ENCODE assay signal across 8 cellular contexts in the genomic region with DNA sequence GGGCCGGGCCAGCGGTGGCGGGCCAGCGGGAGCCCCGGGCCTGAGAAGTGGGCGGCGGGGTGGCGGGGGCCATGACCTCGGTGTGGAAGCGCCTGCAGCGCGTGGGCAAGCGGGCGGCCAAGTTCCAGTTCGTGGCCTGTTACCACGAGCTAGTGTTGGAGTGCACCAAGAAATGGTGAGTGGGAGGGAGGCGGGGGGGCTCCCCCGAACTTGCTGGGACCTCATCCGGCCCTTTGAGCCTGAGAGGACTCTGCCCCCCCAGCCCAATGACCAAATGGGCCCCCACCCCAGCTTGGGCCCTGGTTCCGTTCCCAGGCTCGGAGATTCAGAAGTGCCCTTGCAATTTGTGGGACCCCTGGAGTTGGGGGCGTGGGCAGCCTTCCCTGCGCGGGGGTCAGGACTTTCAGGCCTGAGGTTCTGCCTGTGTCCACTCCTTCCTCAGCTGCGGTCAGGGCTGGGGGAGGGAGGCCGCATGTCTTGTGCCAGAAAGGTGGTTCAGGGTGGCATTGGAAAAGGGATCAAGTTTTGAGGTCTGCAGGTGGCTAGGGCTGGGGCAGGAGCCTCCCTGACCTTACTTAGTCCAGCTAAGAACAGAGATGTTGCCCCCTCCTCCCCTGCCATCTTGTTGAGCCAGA. TPM values are rescaled to one million over a fixed set of nuclear protein-coding genes. Genes with fewer than 3 reads are reported as not detected.
DNase-seq lines count a peak whose midpoint lies in the region; ATAC-seq, FAIRE-seq and TF ChIP-seq lines count a peak whose summit lies in the region.

No MANE protein-coding gene starts in this region.

- H3K4me1 ChIP-seq in PC-3 (ENCODE audit: insufficient read depth, low read length) (peaks cover 51% of the 10 kb centered on the region), H1 (replicated peaks in 1 of 4; ENCODE audit: control insufficient read depth in 3 of 4, insufficient read depth in 4 of 4, low read length in 3 of 4) (peaks cover 9 to 27% (median 18%) of the 10 kb centered on the region in 4 experiments; a peak in 6 of 7 replicates), neutrophil (ENCODE audit: control insufficient read depth in 1 of 2, insufficient read depth in 1 of 2, low read depth in 1 of 2, low read length in 1 of 2) (peaks cover 68 to 71% of the 10 kb centered on the region in 2 experiments)

- TF ChIP-seq CTCF in CD4-positive, alpha-beta T cell (IDR thresholded peaks at IDR 0.05), result no peak
- no peak for TF ChIP-seq CTCF in PC-3 (conservative IDR thresholded peaks at IDR 0.05; ENCODE audit: low read depth, low read length)
- TF ChIP-seq CTCF in H1 (IDR thresholded peaks at IDR 0.05; ENCODE audit: control extremely low read depth in 1 of 3, insufficient read depth in 1 of 3, low read depth in 1 of 3, low read length in 3 of 3), result no peak
- TF ChIP-seq CTCF in neutrophil (IDR thresholded peaks at IDR 0.05), result no peak

- no peaks in the 10 kb centered on the region for H3K9me3 ChIP-seq in CD4-positive, alpha-beta T cell (ENCODE audit: control insufficient read depth, low read length)
- H3K9me3 ChIP-seq in PC-3 (ENCODE audit: low read length) (no peaks in the 10 kb centered on the region), H1 (ENCODE audit: insufficient read depth in 2 of 2, low read depth in 1 of 2, low read length in 1 of 2) (no peaks in the 10 kb centered on the region), neutrophil (no peaks in the 10 kb centered on the region)

- no peaks in the 10 kb centered on the region; the same call in 1 of the 2 replicates for H3K36me3 ChIP-seq in PC-3 (ENCODE audit: low read depth, low read length)
- H3K36me3 ChIP-seq in H1 (ENCODE audit: control insufficient read depth in 2 of 4, insufficient read depth in 4 of 4, low read length in 3 of 4), result no peaks in the 10 kb centered on the region
- peaks cover 44% of the 10 kb centered on the region for H3K36me3 ChIP-seq in neutrophil

- no peak for DNase-seq in CD4-positive, alpha-beta T cell
- DNase-seq in PC-3, result no peak
- no peak for DNase-seq in H1 (ENCODE audit: low read depth in 1 of 2, low spot score in 2 of 2)
- DNase-seq in NCI-H510A treated with DMSO at 0.1 percent for 48 hours (lab: John Stamatoyannopoulos, UW), result no peak
- DNase-seq in superior temporal gyrus (ENCODE audit: extremely low spot score), result no peak

- no peak overlapping the region; the same call in 1 of the 2 replicates for H2AK5ac ChIP-seq in H1 (ENCODE audit: low read depth, low read length)

- H3K4me2 ChIP-seq in PC-3 (ENCODE audit: low read length) (peak overlapping the region; percentile 91), H1 (ENCODE audit: insufficient read depth in 1 of 2, low read depth in 2 of 2, low read length in 2 of 2) (peak overlapping the region; percentile 64 to 72)

- H3K27ac Mint-ChIP-seq in CD4-positive, alpha-beta T cell, result peak overlapping the region; percentile 37

- peaks cover 35% of the 10 kb centered on the region for H3K79me2 ChIP-seq in PC-3 (ENCODE audit: low read length)
- H3K79me2 ChIP-seq in H1 (ENCODE audit: control insufficient read depth in 1 of 2, insufficient read depth in 2 of 2, low read length in 2 of 2), result peaks cover 0 to under 1% of the 10 kb centered on the region in 2 experiments; a peak in 1 of 4 replicates

- 38% methylated on average over 13 of the region's 26 CpGs; no CpG with 5 or more reads in 1 of the 2 experiments for WGBS in H1 (ENCODE audit: extremely low coverage in 1 of 2, insufficient coverage in 1 of 2, insufficient read length in 1 of 2, insufficient replicate concordance in 2 of 2, low coverage in 1 of 2, low lambda C conversion rate in 2 of 2, missing lambda C conversion rate in 1 of 2), 2 experiments

- no peak overlapping the region for H2BK15ac ChIP-seq in H1 (ENCODE audit: low read length)

- H3F3A ChIP-seq in PC-3 (ENCODE audit: low read length, unreplicated experiment), result peaks cover 4% of the 10 kb centered on the region

- peak overlapping the region; percentile 15 for H4K5ac ChIP-seq in H1 (ENCODE audit: insufficient read length, low read depth, low read length)

- no peak overlapping the region for H3K4ac ChIP-seq in H1 (replicated peaks; ENCODE audit: insufficient read length, low read depth, low read length)

- CTCF ChIA-PET in CD4-positive, alpha-beta T cell (lab: Charles Lee), result interaction anchor here (1.3 to 4.1 kb wide), 4 partner anchors 12 to 36 kb away, joined by 6 to 31 read pairs (median 20); no protein-coding TSS in a partner anchor
- CTCF ChIA-PET in PC-3 (lab: Charles Lee) (interaction anchor here (0.6 kb wide), 2 partner anchors 29 to 446 kb away, joined by 4 read pairs; no protein-coding TSS in a partner anchor), H1 (lab: Charles Lee; ENCODE audit: partially characterized antibody) (interaction anchor here (1.0 to 7.2 kb wide), 7 partner anchors 11 to 47 kb away, joined by 3 to 97 read pairs (median 12); partner anchors contain the start of gene KCNK7)

- H3K4me3 ChIP-seq in PC-3 (ENCODE audit: low read length) (peak overlapping the region; percentile 75), H1 (ENCODE audit: extremely low read depth in 1 of 4, insufficient read depth in 2 of 4, low read depth in 3 of 4, low read length in 4 of 4) (peak overlapping the region; percentile 12 to 63 (median 25); a peak in 5 of 8 replicates), neutrophil (ENCODE audit: low read depth in 1 of 2, low read length in 1 of 2) (peak overlapping the region; percentile 76 to 99)

- intact Hi-C loops in CD4-positive, alpha-beta T cell (cut with DNase I, micrococcal nuclease), result loop anchor here in 1 of 2 experiments (10.0 kb wide), 1 partner anchor 52 kb away; the partner anchor contains the start of gene SCYL1
- intact Hi-C loops in PC-3 (cut with micrococcal nuclease), result loop anchor here (2.0 kb wide), 1 partner anchor 38 kb away; the partner anchor contains the start of genes MAP3K11 and PCNX3

- no peak overlapping the region; the same call in 1 of the 2 replicates for H2AFZ ChIP-seq in PC-3 (ENCODE audit: low read length)
- no peak overlapping the region for H2AFZ ChIP-seq in H1 (ENCODE audit: low read length)

- TF ChIP-seq POLR2A in H1 (IDR thresholded peaks at IDR 0.05; ENCODE audit: control extremely low read depth in 1 of 2, low read depth in 2 of 2, low read length in 2 of 2), result no peak

- peaks cover 8% of the 10 kb centered on the region; the same call in 1 of the 2 replicates for H3K23me2 ChIP-seq in H1 (ENCODE audit: low read depth, low read length)

- H3K27me3 ChIP-seq in CD4-positive, alpha-beta T cell (ENCODE audit: control insufficient read depth, insufficient read depth, low read length), result no peaks in the 10 kb centered on the region
- H3K27me3 ChIP-seq in PC-3 (ENCODE audit: low read length) (no peaks in the 10 kb centered on the region), H1 (replicated peaks in 1 of 4; ENCODE audit: control insufficient read depth in 3 of 4, extremely low read depth in 1 of 4, insufficient read depth in 3 of 4, low read length in 3 of 4) (peaks cover 8 to 39% (median 28%) of the 10 kb centered on the region in 4 experiments), neutrophil (no peaks in the 10 kb centered on the region)

- peaks cover 51% of the 10 kb centered on the region for H3K4me1 Mint-ChIP-seq in CD4-positive, alpha-beta T cell (ENCODE audit: low read depth)

- peak overlapping the region; percentile 62; the same call in 1 of the 2 replicates for H2BK12ac ChIP-seq in H1 (ENCODE audit: low read depth, low read length)

- no peak overlapping the region for H2BK5ac ChIP-seq in H1 (ENCODE audit: low read depth, low read length)

- no peaks in the 10 kb centered on the region for H3K27me3 Mint-ChIP-seq in CD4-positive, alpha-beta T cell

- no peaks in the 10 kb centered on the region for H3K9me2 ChIP-seq in PC-3 (replicated peaks; ENCODE audit: low read length)

- H2BK20ac ChIP-seq in H1 (ENCODE audit: low read length), result no peak overlapping the region

- H3K9me3 Mint-ChIP-seq in CD4-positive, alpha-beta T cell, result no peaks in the 10 kb centered on the region

- no TSS peak for BruUV-seq in PC-3 (replicated peaks; lab: Mats Ljungman, UMichigan)

- no peak overlapping the region for H4K91ac ChIP-seq in H1 (replicated peaks; ENCODE audit: insufficient read length, low read length)

- TF ChIP-seq EP300 in H1 (IDR thresholded peaks at IDR 0.05; ENCODE audit: borderline replicate concordance in 1 of 2, low read depth in 2 of 2, low read length in 2 of 2), result no peak

- no peak for ATAC-seq in CD4-positive, alpha-beta T cell (ENCODE audit: poor library complexity)
- ATAC-seq in PC-3 (no peak), HG02885 (IDR thresholded peaks at IDR 0.05; ENCODE audit: poor library complexity, unreplicated experiment) (no peak), GM21576 (IDR thresholded peaks at IDR 0.05; ENCODE audit: unreplicated experiment) (no peak)

- no peak overlapping the region for H2BK120ac ChIP-seq in H1 (replicated peaks; ENCODE audit: low read depth, low read length)

- H3K4me3 Mint-ChIP-seq in CD4-positive, alpha-beta T cell, result peak overlapping the region; percentile 90

- no peaks in the 10 kb centered on the region for H3K79me1 ChIP-seq in H1 (ENCODE audit: low read depth, low read length)

- no peak overlapping the region for H3K14ac ChIP-seq in H1 (ENCODE audit: insufficient read length)

- no peak for FAIRE-seq in H1 (lab: Jason Lieb, UNC)

- peaks cover 50% of the 10 kb centered on the region for H3K36me3 Mint-ChIP-seq in CD4-positive, alpha-beta T cell (ENCODE audit: low read depth)

- POLR2A ChIA-PET in CD4-positive, alpha-beta T cell (lab: Charles Lee), result interaction anchor here (0.6 to 3.6 kb wide), 21 partner anchors 10 to 454 kb away, joined by 3 to 42 read pairs (median 9); partner anchors contain the start of genes CCDC85B, FAU, MALAT1 and MRPL49
- POLR2A ChIA-PET in PC-3 (lab: Charles Lee; ENCODE audit: unreplicated experiment), result interaction anchor here (0.6 kb wide), 2 partner anchors 38 to 539 kb away, joined by 3 to 4 read pairs; no protein-coding TSS in a partner anchor
- POLR2A ChIA-PET in H1 (lab: Charles Lee; ENCODE audit: partially characterized antibody), result interaction anchor here (0.6 to 3.7 kb wide), 9 partner anchors 9 to 211 kb away, joined by 3 to 36 read pairs (median 6); no protein-coding TSS in a partner anchor

- peak overlapping the region; percentile 56 for H3K27ac ChIP-seq in CD4-positive, alpha-beta T cell (ENCODE audit: low read depth, low read length)
- H3K27ac ChIP-seq in PC-3 (ENCODE audit: low read length), result peak overlapping the region; percentile 65
- H3K27ac ChIP-seq in H1 (ENCODE audit: low read depth, low read length), result no peak overlapping the region
- peak overlapping the region; percentile 95 for H3K27ac ChIP-seq in neutrophil

- H3K56ac ChIP-seq in H1 (replicated peaks; ENCODE audit: insufficient read length, low read depth, low read length), result no peak overlapping the region

- H4K20me1 ChIP-seq in PC-3 (ENCODE audit: low read length), result peaks cover 5% of the 10 kb centered on the region
- peaks cover 14 to 15% of the 10 kb centered on the region in 2 experiments for H4K20me1 ChIP-seq in H1 (replicated peaks in 1 of 2; ENCODE audit: control insufficient read depth in 1 of 2, insufficient read depth in 2 of 2, low read length in 2 of 2)

- H4K8ac ChIP-seq in H1 (ENCODE audit: extremely low read depth, insufficient read depth, low read length), result peak overlapping the region; percentile 57; the same call in 1 of the 2 replicates

- H3K9ac ChIP-seq in PC-3 (ENCODE audit: low read length), result peak overlapping the region; percentile 76
- no peak overlapping the region for H3K9ac ChIP-seq in H1 (replicated peaks in 1 of 4; ENCODE audit: extremely low read depth in 1 of 4, low read depth in 3 of 4, low read length in 3 of 4)

- H3K18ac ChIP-seq in H1 (ENCODE audit: extremely low read depth, low read length), result no peak overlapping the region

- TF ChIP-seq RAD21 in H1 (IDR thresholded peaks at IDR 0.05 in 1 of 2, conservative IDR thresholded peaks at IDR 0.05 in 1 of 2; ENCODE audit: low read depth in 2 of 2, low read length in 2 of 2), result no peak

- no peak overlapping the region for H3K23ac ChIP-seq in H1 (ENCODE audit: insufficient read length)

RNA-seq across cellular contexts. Expression of gene EHBP1L1, which starts 0.5 kb away (rescaled TPM):
- total RNA-seq in CD4-positive, alpha-beta T cell, result 10 to 100 TPM; 82.6 to 88.5 TPM
- total RNA-seq in PC-3 (2014; rRNA removed), result 126 and 200 TPM in 2 replicates
- total RNA-seq in H1 (2021; fragmentation: NEBNext Ultra II Directional; extraction: Animal tissue kit (Norgen Biotek cat#: 25700)), result 6.6 and 7.9 TPM in 2 replicates
- polyA plus RNA-seq in H1 (2011; rRNA removed), result 4.3 and 6.2 TPM in 2 replicates
- polyA plus RNA-seq in H1 (2011; cell fraction: cytosol; rRNA removed), result 7.3 TPM
- 21.8 TPM for polyA plus RNA-seq in H1 (2011; cell fraction: nucleus; rRNA removed)
- polyA plus RNA-seq in H1 (2012, experiment 1 of 2), result 4.6 to 6.7 TPM (median 5.1 TPM) in 4 replicates
- polyA plus RNA-seq in H1 (2012, experiment 2 of 2), result 1.2 TPM
- polyA plus RNA-seq in H1 (2013, experiment 1 of 2), result 6.2 TPM
- polyA plus RNA-seq in H1 (2013, experiment 2 of 2), result 5.6 TPM
- polyA minus RNA-seq in H1 (2011; rRNA and poly(A)+ RNA removed), result 1.8 and 1.9 TPM in 2 replicates
- 3.4 TPM for polyA minus RNA-seq in H1 (2011; cell fraction: cytosol; rRNA and poly(A)+ RNA removed)
- 3.8 TPM for polyA minus RNA-seq in H1 (2011; cell fraction: nucleus; rRNA and poly(A)+ RNA removed)

RNA-seq across cellular contexts. Expression of gene FAM89B, which starts 4.0 kb away (rescaled TPM):
- total RNA-seq in CD4-positive, alpha-beta T cell, result 10 to 100 TPM; 23.3 to 27.3 TPM
- total RNA-seq in PC-3 (2014; rRNA removed), result 76.3 and 87.7 TPM in 2 replicates
- 15.8 and 17.6 TPM in 2 replicates for total RNA-seq in H1 (2021; fragmentation: NEBNext Ultra II Directional; extraction: Animal tissue kit (Norgen Biotek cat#: 25700))
- 32.4 and 39.2 TPM in 2 replicates for polyA plus RNA-seq in H1 (2011; rRNA removed)
- 21.2 TPM for polyA plus RNA-seq in H1 (2011; cell fraction: cytosol; rRNA removed)
- polyA plus RNA-seq in H1 (2011; cell fraction: nucleus; rRNA removed), result 30.1 TPM
- polyA plus RNA-seq in H1 (2012, experiment 1 of 2), result 11.0 to 14.3 TPM (median 11.7 TPM) in 4 replicates
- polyA plus RNA-seq in H1 (2012, experiment 2 of 2), result 14.5 TPM
- 16.9 TPM for polyA plus RNA-seq in H1 (2013, experiment 1 of 2)
- 17.1 TPM for polyA plus RNA-seq in H1 (2013, experiment 2 of 2)
- polyA minus RNA-seq in H1 (2011; rRNA and poly(A)+ RNA removed), result 5.8 and 6.0 TPM in 2 replicates
- 6.2 TPM for polyA minus RNA-seq in H1 (2011; cell fraction: cytosol; rRNA and poly(A)+ RNA removed)
- 17.7 TPM for polyA minus RNA-seq in H1 (2011; cell fraction: nucleus; rRNA and poly(A)+ RNA removed)

RNA-seq across cellular contexts. Expression of gene ZNRD2, which starts 6.1 kb away (rescaled TPM):
- total RNA-seq in CD4-positive, alpha-beta T cell, result 10 to 100 TPM; 38.7 to 39.9 TPM
- total RNA-seq in PC-3 (2014; rRNA removed), result 126 and 206 TPM in 2 replicates
- total RNA-seq in H1 (2021; fragmentation: NEBNext Ultra II Directional; extraction: Animal tissue kit (Norgen Biotek cat#: 25700)), result 53.4 and 56.1 TPM in 2 replicates
- polyA plus RNA-seq in H1 (2011; rRNA removed), result 125 and 148 TPM in 2 replicates
- polyA plus RNA-seq in H1 (2011; cell fraction: cytosol; rRNA removed), result 91.1 TPM
- polyA plus RNA-seq in H1 (2011; cell fraction: nucleus; rRNA removed), result 91.2 TPM
- 84.9 to 91.1 TPM (median 88.1 TPM) in 4 replicates for polyA plus RNA-seq in H1 (2012, experiment 1 of 2)
- 128 TPM for polyA plus RNA-seq in H1 (2012, experiment 2 of 2)
- polyA plus RNA-seq in H1 (2013, experiment 1 of 2), result 85.3 TPM
- polyA plus RNA-seq in H1 (2013, experiment 2 of 2), result 89.8 TPM
- polyA minus RNA-seq in H1 (2011; rRNA and poly(A)+ RNA removed), result 11.7 and 17.5 TPM in 2 replicates
- polyA minus RNA-seq in H1 (2011; cell fraction: cytosol; rRNA and poly(A)+ RNA removed), result 25.8 TPM
- 52.9 TPM for polyA minus RNA-seq in H1 (2011; cell fraction: nucleus; rRNA and poly(A)+ RNA removed)

RNA-seq across cellular contexts. Expression of gene LTBP3, which starts 18.2 kb away (rescaled TPM):
- 100 to 1,000 TPM; 236 to 238 TPM for total RNA-seq in CD4-positive, alpha-beta T cell
- 197 and 233 TPM in 2 replicates for total RNA-seq in PC-3 (2014; rRNA removed)
- total RNA-seq in H1 (2021; fragmentation: NEBNext Ultra II Directional; extraction: Animal tissue kit (Norgen Biotek cat#: 25700)), result 12.8 and 15.3 TPM in 2 replicates
- 17.8 and 25.2 TPM in 2 replicates for polyA plus RNA-seq in H1 (2011; rRNA removed)
- 16.0 TPM for polyA plus RNA-seq in H1 (2011; cell fraction: cytosol; rRNA removed)
- 71.4 TPM for polyA plus RNA-seq in H1 (2011; cell fraction: nucleus; rRNA removed)
- polyA plus RNA-seq in H1 (2012, experiment 1 of 2), result 7.7 to 16.8 TPM (median 14.8 TPM) in 4 replicates
- polyA plus RNA-seq in H1 (2012, experiment 2 of 2), result 7.9 TPM
- 19.0 TPM for polyA plus RNA-seq in H1 (2013, experiment 1 of 2)
- polyA plus RNA-seq in H1 (2013, experiment 2 of 2), result 16.9 TPM
- polyA minus RNA-seq in H1 (2011; rRNA and poly(A)+ RNA removed), result 2.7 and 4.8 TPM in 2 replicates
- polyA minus RNA-seq in H1 (2011; cell fraction: cytosol; rRNA and poly(A)+ RNA removed), result 10.1 TPM
- polyA minus RNA-seq in H1 (2011; cell fraction: nucleus; rRNA and poly(A)+ RNA removed), result 15.4 TPM

RNA-seq across cellular contexts. Expression of gene KCNK7, which starts 19.3 kb away (rescaled TPM):
- total RNA-seq in CD4-positive, alpha-beta T cell, result 1 to 10 TPM; 4.9 to 5.0 TPM
- 0.58 and 0.69 TPM in 2 replicates for total RNA-seq in PC-3 (2014; rRNA removed)
- 0.42 and 1.0 TPM in 2 replicates for total RNA-seq in H1 (2021; fragmentation: NEBNext Ultra II Directional; extraction: Animal tissue kit (Norgen Biotek cat#: 25700))
- polyA plus RNA-seq in H1 (2011; rRNA removed), result 0.74 and 1.4 TPM in 2 replicates
- polyA plus RNA-seq in H1 (2011; cell fraction: cytosol; rRNA removed), result 0.71 TPM
- 1.4 TPM for polyA plus RNA-seq in H1 (2011; cell fraction: nucleus; rRNA removed)
- 0.32 to 1.1 TPM (median 0.65 TPM) in 3 of 4 replicates, not detected in the other for polyA plus RNA-seq in H1 (2012, experiment 1 of 2)
- not detected for polyA plus RNA-seq in H1 (2012, experiment 2 of 2)
- polyA plus RNA-seq in H1 (2013, experiment 1 of 2), result 0.18 TPM
- polyA plus RNA-seq in H1 (2013, experiment 2 of 2), result 0.24 TPM
- polyA minus RNA-seq in H1 (2011; rRNA and poly(A)+ RNA removed), result 0.19 and 0.71 TPM in 2 replicates
- not detected for polyA minus RNA-seq in H1 (2011; cell fraction: cytosol; rRNA and poly(A)+ RNA removed)
- polyA minus RNA-seq in H1 (2011; cell fraction: nucleus; rRNA and poly(A)+ RNA removed), result 1.1 TPM

Comparison
In these comparisons a context has a peak if more than half of its experiments do, and no peak if none do; other contexts are left out.
1. H3K4me3 ChIP-seq: peak in every context shown above with its lines; median percentile 88 in neutrophil; 75 in PC-3; 25 in H1.